In genomic region chr2:24122356-24123211, GRCh38 we compare ENCODE assay signal across 8 cellular contexts. TPM values are rescaled to one million over a fixed set of nuclear protein-coding genes. Genes with fewer than 3 reads are reported as not detected.
DNase-seq lines count a peak whose midpoint lies in the region; ATAC-seq and TF ChIP-seq lines count a peak whose summit lies in the region.

No MANE protein-coding gene starts in this region.

- no peaks in the 10 kb centered on the region for H3K9me3 Mint-ChIP-seq in activated T-helper 17 cell treated with anti-CD3 and anti-CD28 coated beads, Interleukin-2, amount 50 U/mL, for 72 hours
- H3K9me3 Mint-ChIP-seq in stimulated activated naive CD8-positive, alpha-beta T cell treated with anti-CD3 and anti-CD28 coated beads, Interleukin-15, Interleukin-2, amounts not matched to agents 100 ng/mL and 50 ng/mL, for 24 hours = no peaks in the 10 kb centered on the region

- in situ Hi-C loops in HAP-1 (cut with MboI; ENCODE audit: low sequenced_read_pairs) = no loop called here

- H3K4me1 Mint-ChIP-seq in activated T-helper 17 cell treated with anti-CD3 and anti-CD28 coated beads, Interleukin-2, amount 50 U/mL, for 72 hours = peaks cover 5% of the 10 kb centered on the region
- peaks cover 15% of the 10 kb centered on the region for H3K4me1 Mint-ChIP-seq in stimulated activated naive CD8-positive, alpha-beta T cell treated with anti-CD3 and anti-CD28 coated beads, Interleukin-15, Interleukin-2, amounts not matched to agents 100 ng/mL and 50 ng/mL, for 24 hours (ENCODE audit: low read depth)

- H3K27ac ChIP-seq in 22Rv1 = peak overlapping the region; percentile 85

- H3K36me3 Mint-ChIP-seq in activated T-helper 17 cell treated with anti-CD3 and anti-CD28 coated beads, Interleukin-2, amount 50 U/mL, for 72 hours (ENCODE audit: low read depth) = no peaks in the 10 kb centered on the region
- H3K36me3 Mint-ChIP-seq in stimulated activated naive CD8-positive, alpha-beta T cell treated with anti-CD3 and anti-CD28 coated beads, Interleukin-15, Interleukin-2, amounts not matched to agents 100 ng/mL and 50 ng/mL, for 24 hours (ENCODE audit: low read depth) = no peaks in the 10 kb centered on the region

- DNase-seq in HAP-1 (ENCODE audit: low spot score in 2 of 2) (no peak), SHP77 treated with DMSO at 0.1 percent for 48 hours (lab: John Stamatoyannopoulos, UW) (no peak), NCI-H510A (lab: John Stamatoyannopoulos, UW) (no peak)

- no peak for TF ChIP-seq CTCF in 22Rv1 (IDR thresholded peaks at IDR 0.05)

- H3K4me3 ChIP-seq in HAP-1 (peak overlapping the region; percentile 46), iPS-18c (ENCODE audit: insufficient read depth, low read depth, low read length) (peak overlapping the region; percentile 72)

- H3K27me3 ChIP-seq in HAP-1 (ENCODE audit: low read depth) = no peaks in the 10 kb centered on the region

- no peak for ATAC-seq in activated T-helper 17 cell treated with anti-CD3 and anti-CD28 coated beads, Interleukin-2, amount 50 U/mL, for 72 hours (replicated peaks)
- ATAC-seq in HG02884 (IDR thresholded peaks at IDR 0.05; ENCODE audit: unreplicated experiment) = no peak

- H3K4me1 ChIP-seq in HAP-1 = peaks cover 5% of the 10 kb centered on the region; the same call in 1 of the 2 replicates

- H3K36me3 ChIP-seq in HAP-1 (replicated peaks) = no peaks in the 10 kb centered on the region

- no peaks in the 10 kb centered on the region for H3K27me3 Mint-ChIP-seq in activated T-helper 17 cell treated with anti-CD3 and anti-CD28 coated beads, Interleukin-2, amount 50 U/mL, for 72 hours
- H3K27me3 Mint-ChIP-seq in stimulated activated naive CD8-positive, alpha-beta T cell treated with anti-CD3 and anti-CD28 coated beads, Interleukin-15, Interleukin-2, amounts not matched to agents 100 ng/mL and 50 ng/mL, for 24 hours = no peaks in the 10 kb centered on the region

- peak overlapping the region; percentile 81 for H3K4me3 Mint-ChIP-seq in activated T-helper 17 cell treated with anti-CD3 and anti-CD28 coated beads, Interleukin-2, amount 50 U/mL, for 72 hours
- H3K4me3 Mint-ChIP-seq in stimulated activated naive CD8-positive, alpha-beta T cell treated with anti-CD3 and anti-CD28 coated beads, Interleukin-15, Interleukin-2, amounts not matched to agents 100 ng/mL and 50 ng/mL, for 24 hours = peak overlapping the region; percentile 77

- H3K9me3 ChIP-seq in HAP-1 = no peaks in the 10 kb centered on the region
- H3K9me3 ChIP-seq in iPS-18c (ENCODE audit: control insufficient read depth, insufficient read depth, low read length) = no peaks in the 10 kb centered on the region

- peak overlapping the region; percentile 88 for H3K27ac Mint-ChIP-seq in activated T-helper 17 cell treated with anti-CD3 and anti-CD28 coated beads, Interleukin-2, amount 50 U/mL, for 72 hours
- H3K27ac Mint-ChIP-seq in stimulated activated naive CD8-positive, alpha-beta T cell treated with anti-CD3 and anti-CD28 coated beads, Interleukin-15, Interleukin-2, amounts not matched to agents 100 ng/mL and 50 ng/mL, for 24 hours = peak overlapping the region; percentile 87

RNA-seq across cellular contexts. Expression of gene PFN4, which starts 0.6 kb away (rescaled TPM):
- total RNA-seq in activated T-helper 17 cell treated with anti-CD3 and anti-CD28 coated beads, Interleukin-2, amount 50 U/mL, for 72 hours = under 1 TPM in 1 of 2 donors, not detected in 1; 0.82 TPM

RNA-seq across cellular contexts. Expression of gene FAM228B, which starts 0.7 kb away (rescaled TPM):
- 10 to 100 TPM in 1 of 2 donors, 1 to 10 TPM in 1; 7.0 to 15.6 TPM for total RNA-seq in activated T-helper 17 cell treated with anti-CD3 and anti-CD28 coated beads, Interleukin-2, amount 50 U/mL, for 72 hours

RNA-seq across cellular contexts. Expression of gene TP53I3, which starts 38.0 kb away (rescaled TPM):
- total RNA-seq in activated T-helper 17 cell treated with anti-CD3 and anti-CD28 coated beads, Interleukin-2, amount 50 U/mL, for 72 hours = 1 to 10 TPM; 2.7 to 3.0 TPM

RNA-seq across cellular contexts. Expression of gene SF3B6, which starts 46.5 kb away (rescaled TPM):
- 100 to 1,000 TPM; 121 to 146 TPM for total RNA-seq in activated T-helper 17 cell treated with anti-CD3 and anti-CD28 coated beads, Interleukin-2, amount 50 U/mL, for 72 hours

RNA-seq across cellular contexts. Expression of gene FAM228A, which starts 52.3 kb away (rescaled TPM):
- total RNA-seq in activated T-helper 17 cell treated with anti-CD3 and anti-CD28 coated beads, Interleukin-2, amount 50 U/mL, for 72 hours = under 1 TPM in 1 of 2 donors, not detected in 1; 0.48 TPM
